In genomic region chr19:46852830-46853229, GRCh38 we compare ENCODE assay signal across 16 cellular contexts. TPM values are rescaled to one million over a fixed set of nuclear protein-coding genes. Genes with fewer than 3 reads are reported as not detected.
DNase-seq lines count a peak whose midpoint lies in the region; ATAC-seq and TF ChIP-seq lines count a peak whose summit lies in the region.
"Had no signal": no experiment of that assay in that cellular context is flagged by ENCODE, and none has a peak within 500 bp of the region (broad histone marks: within the 10 kb centered on the region; RNA-seq: fewer than 3 reads in every experiment).

No MANE protein-coding gene starts in this region.

- 37% methylated on average over 1 of the region's 1 CpG for WGBS in liver
- WGBS in trophoblast cell (ENCODE audit: extremely low coverage, insufficient coverage, insufficient read length): no CpG with 5 or more reads among the region's 1 CpG

- no peak overlapping the region for H3K4ac ChIP-seq in trophoblast cell (ENCODE audit: low read depth, low read length)

- H3K4me1 ChIP-seq in liver (ENCODE audit: control insufficient read depth in 4 of 4, insufficient read depth in 4 of 4, low read length in 3 of 4) (peaks cover 21 to 53% (median 40%) of the 10 kb centered on the region in 4 donors), trophoblast cell (ENCODE audit: control insufficient read depth in 1 of 2, insufficient read depth in 2 of 2, low read length in 2 of 2) (peaks cover 10 to 14% of the 10 kb centered on the region in 2 experiments)

- no peak for DNase-seq in left lobe of liver (ENCODE audit: low spot score)
- DNase-seq in superior temporal gyrus (ENCODE audit: extremely low spot score): peak; percentile 2
- DNase-seq in trophoblast cell: no peak
- DNase-seq in H7: no peak
- DNase-seq: AML-193; Caco-2; Calu3; CD4-positive, alpha-beta T cell; CD8-positive, alpha-beta T cell; DMS79 treated with DMSO at 0.1 percent for 48 hours; GF-D8 had no signal

- H2BK120ac ChIP-seq in trophoblast cell (ENCODE audit: insufficient read depth, low read length, poor library complexity): no peak overlapping the region

- no peak overlapping the region for H3K23ac ChIP-seq in trophoblast cell (ENCODE audit: low read length)

- H3K27me3 ChIP-seq in liver (ENCODE audit: control insufficient read depth in 4 of 4, insufficient read depth in 4 of 4, low read length in 3 of 4) (no peaks in the 10 kb centered on the region), trophoblast cell (ENCODE audit: insufficient read depth, low read length) (no peaks in the 10 kb centered on the region), H7 (ENCODE audit: control insufficient read depth, insufficient read depth, low read length) (no peaks in the 10 kb centered on the region; the same call in 1 of the 2 replicates)
- H3K27me3 ChIP-seq: BLaER1 treated with 17β-estradiol and CSF1 and Interleukin-3, amounts not matched to agents 10 nM and 100 nM had no signal

- H4K12ac ChIP-seq in trophoblast cell (ENCODE audit: low read depth, low read length): no peak overlapping the region

- H3K4me3 ChIP-seq in liver (ENCODE audit: low read depth in 1 of 3, low read length in 3 of 3) (no peak overlapping the region), trophoblast cell (ENCODE audit: low read depth, low read length) (no peak overlapping the region), H7 (ENCODE audit: insufficient read depth, low read depth, low read length) (no peak overlapping the region)
- H3K4me3 ChIP-seq: A549; BLaER1 treated with 17β-estradiol and CSF1 and Interleukin-3, amounts not matched to agents 10 nM and 100 nM had no signal

- TF ChIP-seq RAD21 in liver (IDR thresholded peaks at IDR 0.05): peak in 1 of 2 donors; percentile 17

- no peak overlapping the region for H4K91ac ChIP-seq in trophoblast cell (ENCODE audit: low read depth, low read length)

- peaks cover 14% of the 10 kb centered on the region for H3K79me1 ChIP-seq in trophoblast cell (ENCODE audit: low read length)

- ATAC-seq in left lobe of liver: peak; percentile 11
- ATAC-seq: A549; CD8-positive, alpha-beta T cell had no signal

- no peak overlapping the region for H3K18ac ChIP-seq in trophoblast cell (ENCODE audit: low read length)

- H2AK5ac ChIP-seq in trophoblast cell (ENCODE audit: low read length): no peak overlapping the region

- no peak overlapping the region for H4K8ac ChIP-seq in trophoblast cell (ENCODE audit: low read depth, low read length)

- H3K27ac ChIP-seq in liver (ENCODE audit: low read depth in 1 of 2, low read length in 2 of 2) (peak overlapping the region; percentile 81 to 90), trophoblast cell (ENCODE audit: low read depth, low read length) (no peak overlapping the region)
- H3K27ac ChIP-seq: 22Rv1; A549; BLaER1 treated with 17β-estradiol and CSF1 and Interleukin-3, amounts not matched to agents 10 nM and 100 nM; C4-2B had no signal

- no peaks in the 10 kb centered on the region for H3K36me3 ChIP-seq in liver (ENCODE audit: control insufficient read depth in 4 of 4, insufficient read depth in 3 of 4, low read depth in 1 of 4, low read length in 3 of 4)
- no peaks in the 10 kb centered on the region for H3K36me3 ChIP-seq in trophoblast cell (ENCODE audit: control insufficient read depth in 1 of 2, insufficient read depth in 2 of 2, low read length in 2 of 2)
- H3K36me3 ChIP-seq in H7 (replicated peaks; ENCODE audit: control insufficient read depth, insufficient read depth, low read length): no peaks in the 10 kb centered on the region

- H2AFZ ChIP-seq in trophoblast cell (ENCODE audit: insufficient read depth, low read length, poor library complexity): no peak overlapping the region

- H2BK12ac ChIP-seq in trophoblast cell (ENCODE audit: low read length): no peak overlapping the region

- H3K14ac ChIP-seq in trophoblast cell (ENCODE audit: low read length): no peak overlapping the region

- H3K79me2 ChIP-seq in trophoblast cell (ENCODE audit: control insufficient read depth, insufficient read depth, low read length, poor library complexity): peaks cover 4% of the 10 kb centered on the region

- H3K9me3 ChIP-seq in liver (ENCODE audit: control insufficient read depth in 4 of 4, low read length in 3 of 4) (no peaks in the 10 kb centered on the region), trophoblast cell (ENCODE audit: insufficient read depth, low read depth, low read length) (no peaks in the 10 kb centered on the region)
- H3K9me3 ChIP-seq: A549; BLaER1 treated with 17β-estradiol and CSF1 and Interleukin-3, amounts not matched to agents 10 nM and 100 nM; Caco-2 had no signal

- peak overlapping the region in 1 of 2 donors; percentile 49 for H3K9ac ChIP-seq in liver (ENCODE audit: low read depth in 1 of 2, low read length in 2 of 2)
- no peak overlapping the region for H3K9ac ChIP-seq in trophoblast cell (ENCODE audit: low read length)
- H3K9ac ChIP-seq: BLaER1 treated with 17β-estradiol and CSF1 and Interleukin-3, amounts not matched to agents 10 nM and 100 nM had no signal

- no peak overlapping the region for H2BK5ac ChIP-seq in trophoblast cell (ENCODE audit: low read depth, low read length, poor library complexity)

- H3K4me2 ChIP-seq in trophoblast cell (ENCODE audit: low read length): no peak overlapping the region
- H3K4me2 ChIP-seq: A549; BLaER1 treated with 17β-estradiol and CSF1 and Interleukin-3, amounts not matched to agents 10 nM and 100 nM had no signal

- no peak for TF ChIP-seq CTCF in liver (IDR thresholded peaks at IDR 0.05; ENCODE audit: low read depth, low read length, missing input control)

TF ChIP-seq in liver, 16 proteins besides CTCF, POLR2A, EP300 and RAD21 (continues in another document):
- peak; percentile 47 for TF ChIP-seq MAX (IDR thresholded peaks at IDR 0.05)
- no peak for TF ChIP-seq ZBTB33 (IDR thresholded peaks at IDR 0.05)
- peak; percentile 23 for TF ChIP-seq HNF4G (IDR thresholded peaks at IDR 0.05)
- peak; percentile 65 to 70 for TF ChIP-seq HNF4A (conservative IDR thresholded peaks at IDR 0.05)
- peak; percentile 83 for TF ChIP-seq FOXA2 (IDR thresholded peaks at IDR 0.05)
- no peak for TF ChIP-seq ATF3 (IDR thresholded peaks at IDR 0.05)
- peak; percentile 69 for TF ChIP-seq SP1 (IDR thresholded peaks at IDR 0.05)
- TF ChIP-seq JUND (IDR thresholded peaks at IDR 0.05): peak in 1 of 2 donors; percentile 43
- TF ChIP-seq REST (IDR thresholded peaks at IDR 0.05): peak; percentile 48
- no peak for TF ChIP-seq TAF1 (conservative IDR thresholded peaks at IDR 0.05)
- TF ChIP-seq RXRA (IDR thresholded peaks at IDR 0.05): peak; percentile 57 to 70
- no peak for TF ChIP-seq EGR1 (IDR thresholded peaks at IDR 0.05; ENCODE audit: low read depth in 2 of 2)
- TF ChIP-seq FOXA1 (IDR thresholded peaks at IDR 0.05): peak; percentile 44

RNA-seq across cellular contexts. Expression of gene AP2S1, which starts 2.2 kb away (rescaled TPM):
- 89.1 TPM for total RNA-seq in left lobe of liver
- 10 to 100 TPM; 28.3 to 71.2 TPM for total RNA-seq in liver
- 100 to 1,000 TPM in 1 of 2 donors, 10 to 100 TPM in 1; 86.9 to 168 TPM for polyA plus RNA-seq in liver
- polyA plus RNA-seq in trophoblast cell (2013): 234 TPM in 2 replicates
- 266 and 318 TPM in 2 replicates for total RNA-seq in H7 (2014; rRNA removed; shearing (Covaris generic))

RNA-seq across cellular contexts. Expression of gene ARHGAP35, which starts 8.0 kb away (rescaled TPM):
- total RNA-seq in left lobe of liver (56.9 TPM), liver (10 to 100 TPM; 26.3 to 49.2 TPM)
- 10 to 100 TPM; 15.5 to 17.2 TPM for polyA plus RNA-seq in liver
- 22.3 and 23.6 TPM in 2 replicates for polyA plus RNA-seq in trophoblast cell (2013)
- total RNA-seq in H7 (2014; rRNA removed; shearing (Covaris generic)): 23.3 and 26.9 TPM in 2 replicates
